Comparison of ENCODE assay signal across 17 cellular contexts in the genomic region with DNA sequence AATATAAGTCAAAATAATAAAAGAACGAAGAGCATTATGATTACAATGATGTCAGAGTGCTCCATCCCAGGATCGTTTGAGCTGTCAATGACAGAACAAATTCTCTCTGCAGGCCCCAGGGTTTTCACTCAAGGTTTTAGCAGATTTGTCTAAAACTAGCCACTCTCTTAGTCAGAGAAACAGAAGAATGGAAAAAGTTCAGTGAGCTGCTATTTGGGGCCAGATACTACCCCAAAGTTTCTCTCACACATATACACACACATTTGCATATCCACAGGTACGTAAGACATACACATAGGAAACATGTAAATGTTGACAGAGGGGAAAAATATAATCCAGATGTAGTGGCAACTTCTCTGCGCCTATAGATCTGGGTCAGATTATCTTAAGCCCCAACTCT.
DNase-seq lines count a peak whose midpoint lies in the region; ATAC-seq, FAIRE-seq and TF ChIP-seq lines count a peak whose summit lies in the region.
"Had no signal": no experiment of that assay in that cellular context is flagged by ENCODE, and none has a peak within 500 bp of the region (broad histone marks: within the 10 kb centered on the region; RNA-seq: fewer than 3 reads in every experiment).

No MANE protein-coding gene starts in this region.

- H3K9me3 Mint-ChIP-seq in brain = no peaks in the 10 kb centered on the region
- H3K9me3 Mint-ChIP-seq: CD4-positive, CD25-positive, alpha-beta regulatory T cell had no signal

- no peaks in the 10 kb centered on the region for H3K27me3 ChIP-seq in HAP-1 (ENCODE audit: low read depth)
- H3K27me3 ChIP-seq: BE2C, Peyer's patch had no signal

- H3K36me3 ChIP-seq in HAP-1 (replicated peaks) = no peaks in the 10 kb centered on the region
- H3K36me3 ChIP-seq: BE2C, Peyer's patch had no signal

- TF ChIP-seq CTCF in brain (conservative IDR thresholded peaks at IDR 0.05) = no peak

- DNase-seq in GM12892 (ENCODE audit: insufficient read length) (no peak), HAP-1 (ENCODE audit: low spot score in 2 of 2) (no peak), DMS 273 (lab: John Stamatoyannopoulos, UW; ENCODE audit: unreplicated experiment) (no peak), GF-D8 (lab: John Stamatoyannopoulos, UW) (no peak)
- DNase-seq in stimulated activated CD4-positive, alpha-beta T cell treated with anti-CD3 and anti-CD28 coated beads, Interleukin-4, amount 100 ng/mL, for 1 hour = no peak
- DNase-seq: BE2C; CD4-positive, CD25-positive, alpha-beta regulatory T cell; GM23248; MM.1S; NCI-H1092 treated with DMSO at 0.1 percent for 48 hours; NCI-H2081; NCI-H2171 treated with DMSO at 0.1 percent for 48 hours; Peyer's patch; T-helper 17 cell had no signal

- H3K4me1 ChIP-seq in HAP-1 = peaks cover 24% of the 10 kb centered on the region
- H3K4me1 ChIP-seq: Peyer's patch had no signal

- peak overlapping the region in 3 of 5 experiments; percentile 76 to 92 (median 82) for H3K27ac Mint-ChIP-seq in brain
- H3K27ac Mint-ChIP-seq: CD4-positive, CD25-positive, alpha-beta regulatory T cell; T-helper 17 cell had no signal

- no peak overlapping the region for H3K4me3 Mint-ChIP-seq in brain
- H3K4me3 Mint-ChIP-seq: CD4-positive, CD25-positive, alpha-beta regulatory T cell; T-helper 17 cell had no signal

- peaks cover 55% of the 10 kb centered on the region for H3K4me1 Mint-ChIP-seq in brain
- H3K4me1 Mint-ChIP-seq: CD4-positive, CD25-positive, alpha-beta regulatory T cell had no signal

- no peaks in the 10 kb centered on the region for H3K9me3 ChIP-seq in HAP-1
- H3K9me3 ChIP-seq: BE2C, Peyer's patch had no signal

- peak; percentile 41 for ATAC-seq in GM18870 (IDR thresholded peaks at IDR 0.05; ENCODE audit: unreplicated experiment)
- ATAC-seq in HG03135 (IDR thresholded peaks at IDR 0.05; ENCODE audit: unreplicated experiment) = peak; percentile 55
- ATAC-seq: T-helper 17 cell had no signal

- H3K4me3 ChIP-seq in HAP-1 = no peak overlapping the region
- H3K4me3 ChIP-seq: GM23248, Peyer's patch had no signal

- H3K27me3 Mint-ChIP-seq in brain = peaks cover 3% of the 10 kb centered on the region
- H3K27me3 Mint-ChIP-seq: CD4-positive, CD25-positive, alpha-beta regulatory T cell had no signal

- no peaks in the 10 kb centered on the region for H3K36me3 Mint-ChIP-seq in brain
- H3K36me3 Mint-ChIP-seq: CD4-positive, CD25-positive, alpha-beta regulatory T cell had no signal

- TF ChIP-seq POLR2A in GM12892 (IDR thresholded peaks at IDR 0.05; ENCODE audit: low read depth, low read length) = no peak

- in situ Hi-C loops in HAP-1 (cut with MboI; ENCODE audit: low sequenced_read_pairs) = no loop called here

- peak; percentile 27 for FAIRE-seq in GM12892 (lab: Jason Lieb, UNC)
